33 cellular contexts compared by ENCODE assay signal in the genomic region with DNA sequence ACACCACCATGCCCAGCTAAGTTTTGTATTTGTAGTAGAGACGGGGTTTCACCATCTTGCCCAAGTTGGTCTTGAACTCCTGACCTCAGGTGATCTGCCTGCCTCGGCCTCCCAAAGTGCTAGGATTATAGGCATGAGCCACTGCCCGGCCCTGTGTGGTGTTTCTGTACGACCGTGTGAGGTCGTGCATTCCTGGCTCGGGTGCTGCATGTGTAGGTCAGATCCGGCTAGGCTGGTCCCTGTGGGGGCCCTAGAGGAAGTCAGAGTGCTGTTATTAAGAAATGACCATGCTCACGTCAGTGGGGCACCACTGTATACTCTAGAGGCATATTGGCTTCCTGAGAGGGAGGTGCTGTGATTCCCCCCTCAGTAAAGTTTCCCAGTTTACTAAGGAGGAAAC. TPM values are rescaled to one million over a fixed set of nuclear protein-coding genes. Genes with fewer than 3 reads are reported as not detected.
DNase-seq lines count a peak whose midpoint lies in the region; ATAC-seq, FAIRE-seq and TF ChIP-seq lines count a peak whose summit lies in the region.
"Had no signal": no experiment of that assay in that cellular context is flagged by ENCODE, and none has a peak within 500 bp of the region (broad histone marks: within the 10 kb centered on the region; RNA-seq: fewer than 3 reads in every experiment).

No MANE protein-coding gene starts in this region.

- no peak for ATAC-seq in left cardiac atrium
- no peak for ATAC-seq in Right ventricle myocardium inferior
- no peak for ATAC-seq in HG03025 (IDR thresholded peaks at IDR 0.05; ENCODE audit: low FRiP score, unreplicated experiment)
- ATAC-seq: activated CD4-positive, CD25-positive, alpha-beta regulatory T cell treated with anti-CD3 and anti-CD28 coated beads, Interleukin-2, amount 50 U/mL, for 24 hours; naive thymus-derived CD8-positive, alpha-beta T cell; PC-3; stimulated activated naive CD8-positive, alpha-beta T cell treated with anti-CD3 and anti-CD28 coated beads, Interleukin-15, Interleukin-2, amounts not matched to agents 100 U/mL and 50 U/mL, for 24 hours; T-helper 17 cell had no signal

- no peak overlapping the region for H3K9ac ChIP-seq in H1 (replicated peaks in 1 of 4; ENCODE audit: extremely low read depth in 1 of 4, low read depth in 3 of 4, low read length in 3 of 4)
- peak overlapping the region in 1 of 2 donors; percentile 40 for H3K9ac ChIP-seq in mucosa of rectum (ENCODE audit: low read depth in 1 of 2, low read length in 2 of 2)

- CTCF ChIA-PET in H1 (lab: Charles Lee; ENCODE audit: partially characterized antibody) = interaction anchor here (0.6 to 2.6 kb wide), 5 partner anchors 8 to 842 kb away, joined by 3 to 10 read pairs (median 4); no protein-coding TSS in a partner anchor

- no peak for FAIRE-seq in H1 (lab: Jason Lieb, UNC)
- FAIRE-seq: A204.1, GM19239, small intestine, TTC549 had no signal

- H3K79me2 ChIP-seq in H1 (ENCODE audit: control insufficient read depth in 1 of 2, insufficient read depth in 2 of 2, low read length in 2 of 2) = peaks cover 0 to 63% of the 10 kb centered on the region in 2 experiments; a peak in 2 of 4 replicates

- H2BK120ac ChIP-seq in H1 (replicated peaks; ENCODE audit: low read depth, low read length) = no peak overlapping the region

- DNase-seq in left cardiac atrium (peak; percentile 12), Right ventricle myocardium inferior (ENCODE audit: missing footprints) (no peak), H1 (ENCODE audit: low read depth in 1 of 2, low spot score in 2 of 2) (no peak), transverse colon (no peak), breast epithelium (ENCODE audit: low spot score in 2 of 2) (no peak)
- no peak for DNase-seq in activated naive CD4-positive, alpha-beta T cell treated with Interleukin-2 at 50 U/mL for 16 hours
- DNase-seq: activated CD4-positive, alpha-beta T cell treated with anti-CD3 and anti-CD28 coated beads, Interleukin-2, amount 50 U/mL, for 48 hours; activated T-cell treated with anti-CD3 and anti-CD28 coated beads, Interleukin-2, amount 50 U/mL, for 48 hours; amniotic stem cell; brain microvascular endothelial cell; CD4-positive, CD25-positive, alpha-beta regulatory T cell; DMS79 treated with DMSO at 0.1 percent for 48 hours; effector memory CD4-positive, alpha-beta T cell; HFFc6; islet precursor cell; NCI-H1048; NCI-H1694; NCI-H446 treated with DMSO at 0.1 percent for 48 hours; occipital lobe; PC-3; SHP77; small intestine; stimulated activated naive CD8-positive, alpha-beta T cell treated with anti-CD3 and anti-CD28 coated beads, Interleukin-15, Interleukin-2, amounts not matched to agents 100 U/mL and 50 U/mL, for 24 hours; T-helper 17 cell had no signal

- H2AK5ac ChIP-seq in H1 (ENCODE audit: low read depth, low read length) = no peak overlapping the region

- intact Hi-C loops in left cardiac atrium (cut with DNase I) (no loop called here), Right ventricle myocardium inferior (cut with DNase I) (no loop called here), transverse colon (cut with DNase I; ENCODE audit: low total_unique reads) (no loop called here), breast epithelium (cut with DNase I; ENCODE audit: low total_unique reads) (no loop called here)

- no peak overlapping the region for H3K4me2 ChIP-seq in H1 (ENCODE audit: insufficient read depth in 1 of 2, low read depth in 2 of 2, low read length in 2 of 2)
- H3K4me2 ChIP-seq: GM23338 had no signal

- peaks cover 0 to 16% (median 9%) of the 10 kb centered on the region in 4 experiments; a peak in 5 of 7 replicates for H3K4me1 ChIP-seq in H1 (replicated peaks in 1 of 4; ENCODE audit: control insufficient read depth in 3 of 4, insufficient read depth in 4 of 4, low read length in 3 of 4)
- H3K4me1 ChIP-seq in mucosa of rectum (ENCODE audit: control insufficient read depth in 2 of 2, insufficient read depth in 2 of 2, low read length in 2 of 2) = peaks cover 33 to 75% of the 10 kb centered on the region in 2 donors
- H3K4me1 ChIP-seq in transverse colon = peaks cover 32 to 88% (median 80%) of the 10 kb centered on the region in 4 donors
- peaks cover 0 to 18% of the 10 kb centered on the region in 2 donors for H3K4me1 ChIP-seq in breast epithelium

- no peak overlapping the region for H3K56ac ChIP-seq in H1 (replicated peaks; ENCODE audit: insufficient read length, low read depth, low read length)

- no peak overlapping the region for H4K5ac ChIP-seq in H1 (ENCODE audit: insufficient read length, low read depth, low read length)

- H3K79me1 ChIP-seq in H1 (ENCODE audit: low read depth, low read length) = peaks cover 32% of the 10 kb centered on the region

- no peak overlapping the region for H3K18ac ChIP-seq in H1 (ENCODE audit: extremely low read depth, low read length)

- H3K27me3 ChIP-seq in H1 (replicated peaks in 1 of 4; ENCODE audit: control insufficient read depth in 3 of 4, extremely low read depth in 1 of 4, insufficient read depth in 3 of 4, low read length in 3 of 4) = no peaks in the 10 kb centered on the region
- no peaks in the 10 kb centered on the region for H3K27me3 ChIP-seq in mucosa of rectum (ENCODE audit: control insufficient read depth in 2 of 2, insufficient read depth in 2 of 2, low read length in 2 of 2)
- H3K27me3 ChIP-seq in transverse colon = no peaks in the 10 kb centered on the region
- H3K27me3 ChIP-seq in breast epithelium = no peaks in the 10 kb centered on the region

- H4K8ac ChIP-seq in H1 (ENCODE audit: extremely low read depth, insufficient read depth, low read length) = no peak overlapping the region

- H4K91ac ChIP-seq in H1 (replicated peaks; ENCODE audit: insufficient read length, low read length) = no peak overlapping the region

- TF ChIP-seq RAD21 in H1 (IDR thresholded peaks at IDR 0.05 in 1 of 2, conservative IDR thresholded peaks at IDR 0.05 in 1 of 2; ENCODE audit: low read depth in 2 of 2, low read length in 2 of 2) = no peak

- H4K20me1 ChIP-seq in H1 (replicated peaks in 1 of 2; ENCODE audit: control insufficient read depth in 1 of 2, insufficient read depth in 2 of 2, low read length in 2 of 2) = peaks cover 14 to 30% of the 10 kb centered on the region in 2 experiments

- 89% methylated on average over 9 of the region's 9 CpGs; no CpG with 5 or more reads in 1 of the 2 experiments for WGBS in H1 (ENCODE audit: extremely low coverage in 1 of 2, insufficient coverage in 1 of 2, insufficient read length in 1 of 2, insufficient replicate concordance in 2 of 2, low coverage in 1 of 2, low lambda C conversion rate in 2 of 2, missing lambda C conversion rate in 1 of 2), 2 experiments
- 64% methylated on average over 9 of the region's 9 CpGs; no CpG with 5 or more reads in 1 of the 2 donors for WGBS in transverse colon (ENCODE audit: low coverage in 1 of 2), 2 donors

- in situ Hi-C loops in transverse colon (cut with MboI; ENCODE audit: low pct_ligation_motif_present in 1 of 4, low pct_unique_long_range_greater_than_20kb in 1 of 4, low sequenced_read_pairs in 3 of 4) = no loop called here

- H3K4me3 ChIP-seq in H1 (ENCODE audit: extremely low read depth in 1 of 4, insufficient read depth in 2 of 4, low read depth in 3 of 4, low read length in 4 of 4) (no peak overlapping the region), mucosa of rectum (ENCODE audit: low read length in 2 of 2) (no peak overlapping the region), transverse colon (no peak overlapping the region), breast epithelium (no peak overlapping the region)
- H3K4me3 ChIP-seq: coronary artery, GM23338 had no signal

- H2BK5ac ChIP-seq in H1 (ENCODE audit: low read depth, low read length) = 0 out of 2 replicates have a peak overlapping the region, but pooled peaks have one; percentile 63

- H2BK12ac ChIP-seq in H1 (ENCODE audit: low read depth, low read length) = no peak overlapping the region

- TF ChIP-seq CTCF in H1 (IDR thresholded peaks at IDR 0.05; ENCODE audit: control extremely low read depth in 1 of 3, insufficient read depth in 1 of 3, low read depth in 1 of 3, low read length in 3 of 3) (no peak), transverse colon (IDR thresholded peaks at IDR 0.05) (no peak), breast epithelium (IDR thresholded peaks at IDR 0.05) (no peak)

- H2BK15ac ChIP-seq in H1 (ENCODE audit: low read length) = no peak overlapping the region; the same call in 1 of the 2 replicates

- TF ChIP-seq EP300 in H1 (IDR thresholded peaks at IDR 0.05; ENCODE audit: borderline replicate concordance in 1 of 2, low read depth in 2 of 2, low read length in 2 of 2) = no peak
- no peak for TF ChIP-seq EP300 in transverse colon (IDR thresholded peaks at IDR 0.05; ENCODE audit: low read depth)

- H3K27ac ChIP-seq in H1 (ENCODE audit: low read depth, low read length) (no peak overlapping the region), mucosa of rectum (ENCODE audit: low read depth in 2 of 2, low read length in 2 of 2) (peak overlapping the region; percentile 29 to 35), transverse colon (peak overlapping the region; percentile 53 to 88 (median 62)), breast epithelium (peak overlapping the region in 1 of 2 donors; percentile 4)
- H3K27ac ChIP-seq: brain microvascular endothelial cell, coronary artery had no signal

- H3K36me3 ChIP-seq in H1 (ENCODE audit: control insufficient read depth in 2 of 4, insufficient read depth in 4 of 4, low read length in 3 of 4) (no peaks in the 10 kb centered on the region; a peak in 1 of 8 replicates), mucosa of rectum (ENCODE audit: control insufficient read depth in 2 of 2, insufficient read depth in 2 of 2, low read length in 2 of 2) (no peaks in the 10 kb centered on the region), transverse colon (no peaks in the 10 kb centered on the region), breast epithelium (no peaks in the 10 kb centered on the region)
- H3K36me3 ChIP-seq: brain microvascular endothelial cell had no signal

- H3K9me3 ChIP-seq in H1 (ENCODE audit: insufficient read depth in 2 of 2, low read depth in 1 of 2, low read length in 1 of 2) (no peaks in the 10 kb centered on the region), mucosa of rectum (ENCODE audit: control insufficient read depth in 2 of 2, low read length in 2 of 2) (no peaks in the 10 kb centered on the region), transverse colon (no peaks in the 10 kb centered on the region), breast epithelium (no peaks in the 10 kb centered on the region)

- POLR2A ChIA-PET in H1 (lab: Charles Lee; ENCODE audit: partially characterized antibody) = interaction anchor here (1.8 kb wide), 1 partner anchor 8 kb away, joined by 5 read pairs; no protein-coding TSS in a partner anchor

- H3K14ac ChIP-seq in H1 (ENCODE audit: insufficient read length) = no peak overlapping the region

- no peaks in the 10 kb centered on the region for H3K23me2 ChIP-seq in H1 (ENCODE audit: low read depth, low read length)

- TF ChIP-seq POLR2A in H1 (IDR thresholded peaks at IDR 0.05; ENCODE audit: control extremely low read depth in 1 of 2, low read depth in 2 of 2, low read length in 2 of 2) = no peak
- TF ChIP-seq POLR2A in transverse colon (IDR thresholded peaks at IDR 0.05) = no peak
- TF ChIP-seq POLR2A in breast epithelium (IDR thresholded peaks at IDR 0.05) = no peak

- no peak overlapping the region for H3K23ac ChIP-seq in H1 (ENCODE audit: insufficient read length)

- H3K4ac ChIP-seq in H1 (replicated peaks; ENCODE audit: insufficient read length, low read depth, low read length) = no peak overlapping the region

- no peak overlapping the region for H2AFZ ChIP-seq in H1 (ENCODE audit: low read length)
- H2AFZ ChIP-seq: GM23338 had no signal

- no peak overlapping the region for H2BK20ac ChIP-seq in H1 (ENCODE audit: low read length)

RNA-seq across cellular contexts. Expression of gene WNK2, which starts 13.7 kb away (rescaled TPM):
- total RNA-seq in left cardiac atrium (100 to 1,000 TPM; 174 to 175 TPM), Right ventricle myocardium inferior (200 TPM), transverse colon (100 to 1,000 TPM; 133 to 618 (median 157) TPM), breast epithelium (10 to 100 TPM in 1 of 3 donors, 1 to 10 TPM in 1, not detected in 1; 9.1 to 28.5 TPM)
- 87.2 and 89.2 TPM in 2 replicates for total RNA-seq in H1 (2021; fragmentation: NEBNext Ultra II Directional; extraction: Animal tissue kit (Norgen Biotek cat#: 25700))
- 12.0 and 20.6 TPM in 2 replicates for polyA plus RNA-seq in H1 (2011; rRNA removed)
- polyA plus RNA-seq in H1 (2011; cell fraction: cytosol; rRNA removed) = 11.5 TPM
- polyA plus RNA-seq in H1 (2011; cell fraction: nucleus; rRNA removed) = 51.7 TPM
- polyA plus RNA-seq in H1 (2012, experiment 1 of 2) = 69.6 to 91.7 TPM (median 76.7 TPM) in 4 replicates
- polyA plus RNA-seq in H1 (2012, experiment 2 of 2) = 42.2 TPM
- polyA plus RNA-seq in H1 (2013, experiment 1 of 2) = 48.8 TPM
- polyA plus RNA-seq in H1 (2013, experiment 2 of 2) = 43.7 TPM
- polyA minus RNA-seq in H1 (2011; rRNA and poly(A)+ RNA removed) = 22.2 and 25.3 TPM in 2 replicates
- 43.6 TPM for polyA minus RNA-seq in H1 (2011; cell fraction: cytosol; rRNA and poly(A)+ RNA removed)
- polyA minus RNA-seq in H1 (2011; cell fraction: nucleus; rRNA and poly(A)+ RNA removed) = 37.6 TPM
- total RNA-seq: HFFc6, T-helper 17 cell had no signal
- polyA plus RNA-seq: CD4-positive, CD25-positive, alpha-beta regulatory T cell; naive thymus-derived CD8-positive, alpha-beta T cell had no signal
